Comparison of ENCODE assay signal across 8 cellular contexts in genomic region chr3:14178247-14179113, GRCh38. TPM values are rescaled to one million over a fixed set of nuclear protein-coding genes. Genes with fewer than 3 reads are reported as not detected.
DNase-seq lines count a peak whose midpoint lies in the region; ATAC-seq and FAIRE-seq lines count a peak whose summit lies in the region.

LSM3 (plus strand) TSS chr3:14178817; CDS start chr3:14178861, 44 bp downstream.
XPC (minus strand) TSS chr3:14178601; CDS start chr3:14178568, 33 bp downstream.

- no peaks in the 10 kb centered on the region for H3K9me3 Mint-ChIP-seq in activated T-cell treated with anti-CD3 and anti-CD28 coated beads, Interleukin-2, amount 50 U/mL, for 72 hours

- peak within 1 kb of the TSS; percentile 98 for H3K27ac Mint-ChIP-seq in activated T-cell treated with anti-CD3 and anti-CD28 coated beads, Interleukin-2, amount 50 U/mL, for 72 hours

- peaks cover 67% of the 10 kb centered on the region for H3K4me1 Mint-ChIP-seq in activated T-cell treated with anti-CD3 and anti-CD28 coated beads, Interleukin-2, amount 50 U/mL, for 72 hours (ENCODE audit: low read depth)

- H3K36me3 ChIP-seq in KOPT-K1 (ENCODE audit: insufficient read depth, low read length) (peaks cover 26% of the 10 kb centered on the region), muscle layer of colon (ENCODE audit: insufficient read depth, low read length) (peaks cover 24% of the 10 kb centered on the region)

- H3K9ac ChIP-seq in muscle layer of colon (ENCODE audit: low read length), result peak within 1 kb of the TSS; percentile 85

- H3K36me3 Mint-ChIP-seq in activated T-cell treated with anti-CD3 and anti-CD28 coated beads, Interleukin-2, amount 50 U/mL, for 72 hours (ENCODE audit: insufficient read depth in 2 of 2), result peaks cover 8 to 11% of the 10 kb centered on the region in 2 donors

- FAIRE-seq in RCC 7860 (lab: Jason Lieb, UNC), result peak; percentile 88

- ATAC-seq in GM21786 (IDR thresholded peaks at IDR 0.05; ENCODE audit: unreplicated experiment) (peak; percentile 94), esophagus mucosa (peak; percentile 99)
- peak; percentile 94 to 95 for ATAC-seq in activated T-cell treated with anti-CD3 and anti-CD28 coated beads, Interleukin-2, amount 50 U/mL, for 72 hours (replicated peaks in 1 of 2)

- no peaks in the 10 kb centered on the region for H3K9me3 ChIP-seq in KOPT-K1 (ENCODE audit: insufficient read depth, low read length, poor library complexity, severe bottlenecking)
- H3K9me3 ChIP-seq in muscle layer of colon (ENCODE audit: low read length), result no peaks in the 10 kb centered on the region

- H3K4me3 ChIP-seq in muscle layer of colon (ENCODE audit: low read depth in 1 of 2, low read length in 2 of 2), result peak within 1 kb of the TSS; percentile 66 to 90

- no peaks in the 10 kb centered on the region for H3K27me3 ChIP-seq in muscle layer of colon (ENCODE audit: control insufficient read depth in 1 of 2, insufficient read depth in 2 of 2, low read length in 2 of 2)

- peak; percentile 86 for DNase-seq in DMS79 (lab: John Stamatoyannopoulos, UW)
- DNase-seq in RCC 7860 (ENCODE audit: low spot score), result peak; percentile 96
- DNase-seq in activated T-cell treated with anti-CD3 and anti-CD28 coated beads, Interleukin-2, amount 50 U/mL, for 72 hours, result peak; percentile 96 to 98
- peak; percentile 92 for DNase-seq in stimulated activated CD8-positive, alpha-beta memory T cell treated with anti-CD3 and anti-CD28 coated beads, Interleukin-7, amount 100 ng/mL, for 24 hours (ENCODE audit: low read depth)

- peak within 1 kb of the TSS; percentile 89 to 91 for H3K4me3 Mint-ChIP-seq in activated T-cell treated with anti-CD3 and anti-CD28 coated beads, Interleukin-2, amount 50 U/mL, for 72 hours

- H3K27ac ChIP-seq in KOPT-K1 (ENCODE audit: low read depth, low read length, poor library complexity, severe bottlenecking) (peak within 1 kb of the TSS; percentile 79), muscle layer of colon (ENCODE audit: low read depth, low read length) (peak within 1 kb of the TSS; percentile 95)

- peaks cover 23% of the 10 kb centered on the region for H3K4me1 ChIP-seq in muscle layer of colon (ENCODE audit: insufficient read depth, low read length)

- no peaks in the 10 kb centered on the region for H3K27me3 Mint-ChIP-seq in activated T-cell treated with anti-CD3 and anti-CD28 coated beads, Interleukin-2, amount 50 U/mL, for 72 hours (ENCODE audit: low read depth)

RNA-seq across cellular contexts. Expression of gene LSM3, which starts in this region (rescaled TPM):
- total RNA-seq in activated T-cell treated with anti-CD3 and anti-CD28 coated beads, Interleukin-2, amount 50 U/mL, for 72 hours, result 10 to 100 TPM; 12.4 to 14.3 TPM
- total RNA-seq in esophagus mucosa, result 10.3 TPM

RNA-seq across cellular contexts. Expression of gene XPC, which starts in this region (rescaled TPM):
- total RNA-seq in activated T-cell treated with anti-CD3 and anti-CD28 coated beads, Interleukin-2, amount 50 U/mL, for 72 hours, result 10 to 100 TPM; 48.4 to 61.0 TPM
- 13.4 TPM for total RNA-seq in esophagus mucosa

Comparison
In these comparisons a context has a peak if more than half of its experiments do, and no peak if none do; other contexts are left out.
1. Peak in every context shown above with its lines: DNase-seq, ATAC-seq, H3K4me3 ChIP-seq and H3K27ac ChIP-seq.